2 cellular contexts compared by ENCODE assay signal in the genomic region with DNA sequence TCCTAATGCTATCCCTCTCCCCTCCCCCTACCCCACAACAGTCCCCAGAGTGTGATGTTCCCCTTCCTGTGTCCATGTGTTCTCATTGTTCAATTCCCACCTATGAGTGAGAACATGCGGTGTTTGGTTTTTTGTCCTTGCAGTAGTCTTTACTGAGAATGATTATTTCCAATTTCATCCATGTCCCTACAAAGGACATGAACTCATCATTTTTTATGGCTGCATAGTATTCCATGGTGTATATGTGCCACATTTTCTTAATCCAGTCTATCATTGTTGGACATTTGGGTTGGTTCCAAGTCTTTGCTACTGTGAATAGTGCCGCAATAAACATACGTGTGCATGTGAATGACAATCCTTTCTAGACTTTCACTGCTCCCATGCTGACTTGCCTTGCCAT.
TF ChIP-seq lines count a peak whose summit lies in the region.

No MANE protein-coding gene starts in this region.

TF ChIP-seq in HEK293, 187 proteins besides CTCF, POLR2A, EP300 and RAD21:
- TF ChIP-seq ZNF146 (tag by site-specific recombination; IDR thresholded peaks at IDR 0.05) = peak; percentile 94

TF ChIP-seq in K562, 482 proteins besides CTCF, POLR2A, EP300 and RAD21:
- peak; percentile 52; the same call in 1 of the 2 replicates for TF ChIP-seq BCOR (IDR thresholded peaks at IDR 0.05)
- 0 out of 4 replicates have a peak, but pooled peaks of 1 of the 2 experiments have one; percentile 18 for TF ChIP-seq KDM1A (IDR thresholded peaks at IDR 0.05)
- TF ChIP-seq ZNF146 (CRISPR knock-in tag; IDR thresholded peaks at IDR 0.05; ENCODE audit: unreplicated experiment) = peak; percentile 53
